13 cellular contexts compared by ENCODE assay signal in genomic region chr2:54274781-54275242, GRCh38.
DNase-seq lines count a peak whose midpoint lies in the region; ATAC-seq, FAIRE-seq and TF ChIP-seq lines count a peak whose summit lies in the region.
"Had no signal": no experiment of that assay in that cellular context is flagged by ENCODE, and none has a peak within 500 bp of the region (broad histone marks: within the 10 kb centered on the region; RNA-seq: fewer than 3 reads in every experiment).

No MANE protein-coding gene starts in this region.

- peak overlapping the region; percentile 87 for H3K27ac ChIP-seq in cingulate gyrus (ENCODE audit: low read depth, low read length)
- H3K27ac ChIP-seq: psoas muscle had no signal

- no peak for FAIRE-seq in D721Med (lab: Jason Lieb, UNC)
- FAIRE-seq: kidney had no signal

- ATAC-seq in GM19324 (IDR thresholded peaks at IDR 0.05; ENCODE audit: low FRiP score, unreplicated experiment), result no peak
- ATAC-seq: psoas muscle, T-helper 17 cell had no signal

- TF ChIP-seq CTCF in D721Med (IDR thresholded peaks at IDR 0.05; ENCODE audit: insufficient read depth, missing control alignments), result no peak

- peak; percentile 21 for DNase-seq in NCI-H2171 treated with DMSO at 0.1 percent for 48 hours (lab: John Stamatoyannopoulos, UW)
- DNase-seq in NCI-H2171 (lab: John Stamatoyannopoulos, UW), result no peak
- peak; percentile 1 for DNase-seq in NCI-H69 (lab: John Stamatoyannopoulos, UW)
- DNase-seq in putamen (ENCODE audit: low spot score), result peak; percentile 50
- DNase-seq in D721Med (ENCODE audit: insufficient read length, low spot score), result no peak
- no peak for DNase-seq in SKM-1 treated with dmso at 0.1 percent for 144 hours (lab: John Stamatoyannopoulos, UW; ENCODE audit: unreplicated experiment)
- DNase-seq: effector CD4-positive, alpha-beta T cell; kidney; psoas muscle; stimulated activated CD8-positive, alpha-beta memory T cell treated with anti-CD3 and anti-CD28 coated beads, Interleukin-4, amount 100 ng/mL, for 48 hours; T-helper 17 cell had no signal

Comparison
In these comparisons a context has a peak if more than half of its experiments do, and no peak if none do; other contexts are left out.
1. DNase-seq: peak in NCI-H2171 treated with DMSO at 0.1 percent for 48 hours (single experiment), NCI-H69 (single experiment) and putamen (single experiment); none in NCI-H2171 (single experiment), D721Med (single experiment) and SKM-1 treated with dmso at 0.1 percent for 144 hours (single experiment).